Comparison of ENCODE assay signal across 1 cellular context in genomic region chr1:162677607-162678371, GRCh38.
TF ChIP-seq lines count a peak whose summit lies in the region.

No MANE protein-coding gene starts in this region.

TF ChIP-seq in GM23338, 12 proteins besides CTCF, POLR2A, EP300 and RAD21:
- TF ChIP-seq ETS1 (IDR thresholded peaks at IDR 0.05) (no peak), STAT1 (IDR thresholded peaks at IDR 0.05; ENCODE audit: unreplicated experiment) (no peak), CREB1 (CRISPR knock-in tag; IDR thresholded peaks at IDR 0.05; ENCODE audit: low read depth) (no peak), EZH2 (IDR thresholded peaks at IDR 0.05; ENCODE audit: low read depth, unreplicated experiment) (no peak), ZNF114 (CRISPR knock-in tag; IDR thresholded peaks at IDR 0.05) (no peak), EZH2phosphoT487 (IDR thresholded peaks at IDR 0.05; ENCODE audit: unreplicated experiment) (no peak), POLR2AphosphoS5 (IDR thresholded peaks at IDR 0.05; ENCODE audit: low read depth) (no peak), NANOG (IDR thresholded peaks at IDR 0.05; ENCODE audit: borderline replicate concordance) (no peak)
